In genomic region chr10:28533571-28534304, GRCh38 we compare ENCODE assay signal across 9 cellular contexts.
A peak's percentile ranks its signal among the peaks of the same experiment; 100 is the strongest.
DNase-seq lines count a peak whose midpoint lies in the region; ATAC-seq, FAIRE-seq and TF ChIP-seq lines count a peak whose summit lies in the region.
"Had no signal": no experiment of that assay in that cellular context is flagged by ENCODE, and none has a peak within 500 bp of the region (broad histone marks: within the 10 kb centered on the region; RNA-seq: fewer than 3 reads in every experiment).

No MANE protein-coding gene starts in this region.

- ATAC-seq in memory B cell (ENCODE audit: low read depth): peak; percentile 16

- H3K36me3 Mint-ChIP-seq in memory B cell: peaks cover 24% of the 10 kb centered on the region

- no peak for TF ChIP-seq POLR2A in H54 (IDR thresholded peaks at IDR 0.05; ENCODE audit: low read depth, low read length)
- TF ChIP-seq POLR2A in NB4 (IDR thresholded peaks at IDR 0.05; ENCODE audit: extremely low read depth, insufficient read length): no peak

- no peak for FAIRE-seq in H54 (lab: Jason Lieb, UNC)
- FAIRE-seq: islet of Langerhans had no signal

- H3K27me3 Mint-ChIP-seq in memory B cell: no peaks in the 10 kb centered on the region

- H3K9me3 Mint-ChIP-seq in memory B cell: no peaks in the 10 kb centered on the region

- TF ChIP-seq CTCF in NB4 (IDR thresholded peaks at IDR 0.05; ENCODE audit: low read depth, low read length): no peak

- peak overlapping the region; percentile 82 for H3K4me3 ChIP-seq in NB4 (ENCODE audit: low read depth, low read length)

- H3K4me1 Mint-ChIP-seq in memory B cell: peaks cover 38% of the 10 kb centered on the region

- H3K27ac Mint-ChIP-seq in memory B cell: peak overlapping the region; percentile 100

- DNase-seq in D341Med (ENCODE audit: low spot score): peak; percentile 76
- peak; percentile 35 for DNase-seq in H54 (ENCODE audit: insufficient read length, low spot score)
- peak; percentile 62 for DNase-seq in NB4 (ENCODE audit: low read depth)
- peak; percentile 86 for DNase-seq in activated CD8-positive, alpha-beta memory T cell treated with anti-CD3 and anti-CD28 coated beads for 24 hours
- DNase-seq in effector CD4-positive, alpha-beta T cell: peak; percentile 64
- DNase-seq in memory B cell (ENCODE audit: low spot score in 2 of 2): peak in 1 of 2 donors; percentile 49
- peak; percentile 37 to 66 (median 46) for DNase-seq in stimulated activated CD4-positive, alpha-beta T cell treated with anti-CD3 and anti-CD28 coated beads, TNF-alpha, amount 100 ng/mL, for 48 hours (ENCODE audit: low read depth in 3 of 3)
- no peak for DNase-seq in SIG-M5 (lab: John Stamatoyannopoulos, UW)

- peak overlapping the region; percentile 100 for H3K4me3 Mint-ChIP-seq in memory B cell
